9 cellular contexts compared by ENCODE assay signal in the genomic region with DNA sequence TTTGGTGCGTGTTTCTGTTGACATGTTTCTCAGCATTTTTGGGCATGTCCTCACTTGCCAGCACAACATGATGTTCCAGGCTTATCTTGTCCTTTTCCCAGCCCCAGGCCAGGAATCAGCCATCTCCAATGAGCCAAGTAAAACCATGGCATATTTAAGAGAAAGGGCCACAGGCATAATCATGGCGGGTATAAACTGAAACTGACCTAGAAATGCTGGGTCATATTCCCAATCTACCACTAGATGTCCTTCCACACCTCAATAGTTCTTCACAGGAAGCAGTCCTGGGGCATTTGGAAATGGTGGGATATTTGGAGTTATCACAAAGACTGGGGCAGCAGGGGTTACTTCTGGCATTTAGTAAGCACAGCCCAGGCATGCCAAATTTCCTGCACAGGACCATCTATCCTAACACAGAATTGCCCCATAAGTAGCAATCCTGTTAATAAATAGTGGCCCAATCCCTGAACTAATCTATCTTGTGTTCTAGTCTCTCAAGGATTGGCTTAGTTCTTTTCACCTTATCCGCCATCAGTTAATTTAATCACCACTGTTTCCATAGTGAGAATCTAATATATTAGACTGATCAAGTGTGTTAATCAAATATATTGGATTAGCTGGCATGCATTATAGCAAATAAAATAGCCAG.
DNase-seq lines count a peak whose midpoint lies in the region; ATAC-seq and TF ChIP-seq lines count a peak whose summit lies in the region.
"Had no signal": no experiment of that assay in that cellular context is flagged by ENCODE, and none has a peak within 500 bp of the region (broad histone marks: within the 10 kb centered on the region; RNA-seq: fewer than 3 reads in every experiment).

No MANE protein-coding gene starts in this region.

- H3K27me3 ChIP-seq in MG63 = no peaks in the 10 kb centered on the region

- H3K36me3 ChIP-seq in mucosa of descending colon (ENCODE audit: low read depth) (no peaks in the 10 kb centered on the region), MG63 (no peaks in the 10 kb centered on the region)

- no peaks in the 10 kb centered on the region for H3K4me1 ChIP-seq in mucosa of descending colon (ENCODE audit: low read depth)

- intact Hi-C loops in mucosa of descending colon (cut with DNase I, micrococcal nuclease) = no loop called here

- no peaks in the 10 kb centered on the region for H3K9me3 ChIP-seq in mucosa of descending colon
- H3K9me3 ChIP-seq in MG63 = no peaks in the 10 kb centered on the region

- DNase-seq in CMK (ENCODE audit: low read depth) (peak; percentile 0), NCI-H510A treated with DMSO at 0.1 percent for 48 hours (lab: John Stamatoyannopoulos, UW) (peak; percentile 22), cerebellar cortex (ENCODE audit: low spot score) (peak; percentile 50), mucosa of descending colon (peak in 1 of 3 donors; percentile 14), MG63 (no peak), mucosa of gallbladder (ENCODE audit: low spot score) (no peak)

- ATAC-seq in GM21717 (IDR thresholded peaks at IDR 0.05; ENCODE audit: unreplicated experiment) (peak; percentile 54), mucosa of descending colon (peak; percentile 71), HG03469 (IDR thresholded peaks at IDR 0.05; ENCODE audit: unreplicated experiment) (no peak)

- peak; percentile 39 for TF ChIP-seq CTCF in mucosa of descending colon (IDR thresholded peaks at IDR 0.05)

- H3K4me3 ChIP-seq in mucosa of descending colon (no peak overlapping the region), MG63 (no peak overlapping the region)
- H3K4me3 ChIP-seq: lung had no signal

Comparison
In these comparisons a context has a peak if more than half of its experiments do, and no peak if none do; other contexts are left out.
1. DNase-seq: peak in CMK (single experiment), NCI-H510A treated with DMSO at 0.1 percent for 48 hours (single experiment) and cerebellar cortex (single experiment); none in MG63 (single experiment) and mucosa of gallbladder (single experiment).